In the genomic region with DNA sequence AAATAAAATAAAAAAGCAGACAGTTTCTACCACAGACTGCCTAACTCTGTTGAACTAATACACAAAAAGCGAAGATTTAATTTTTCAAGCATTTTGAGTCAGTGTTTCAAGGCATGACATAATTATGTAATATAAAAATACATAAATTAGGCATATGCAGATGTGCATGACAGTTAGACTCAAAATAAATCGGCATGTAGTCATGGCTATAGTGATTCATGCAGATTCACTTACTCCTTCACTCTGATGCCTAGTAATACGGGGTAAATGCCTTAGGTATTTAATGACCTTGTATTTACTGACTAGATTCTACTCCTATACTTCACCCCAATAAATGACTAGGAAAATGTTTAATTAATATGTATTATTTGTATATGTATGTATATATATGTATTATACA, we compare ENCODE assay signal across 23 cellular contexts.
DNase-seq lines count a peak whose midpoint lies in the region; ATAC-seq and TF ChIP-seq lines count a peak whose summit lies in the region.
"Had no signal": no experiment of that assay in that cellular context is flagged by ENCODE, and none has a peak within 500 bp of the region (broad histone marks: within the 10 kb centered on the region; RNA-seq: fewer than 3 reads in every experiment).

No MANE protein-coding gene starts in this region.

- no peak for TF ChIP-seq CTCF in PC-3 (conservative IDR thresholded peaks at IDR 0.05; ENCODE audit: low read depth, low read length)
- TF ChIP-seq CTCF in dorsolateral prefrontal cortex (IDR thresholded peaks at IDR 0.05 in 54 of 56, conservative IDR thresholded peaks at IDR 0.05 in 2 of 56; ENCODE audit: low read depth in 1 of 56, partially characterized antibody in 56 of 56): no peak
- TF ChIP-seq CTCF in neural cell (IDR thresholded peaks at IDR 0.05; ENCODE audit: poor library complexity, severe bottlenecking): no peak
- no peak for TF ChIP-seq CTCF in lower lobe of right lung (IDR thresholded peaks at IDR 0.05)
- no peak for TF ChIP-seq CTCF in endothelial cell (IDR thresholded peaks at IDR 0.05; ENCODE audit: unreplicated experiment)

- no peaks in the 10 kb centered on the region for H3K4me1 Mint-ChIP-seq in endothelial cell (ENCODE audit: unreplicated experiment)
- H3K4me1 Mint-ChIP-seq: activated CD4-positive, alpha-beta T cell treated with anti-CD3 and anti-CD28 coated beads, Interleukin-2, amount 10 ng/mL, durations not matched to agents 7 days and 5 days; CD4-positive, CD25-positive, alpha-beta regulatory T cell; immature natural killer cell; naive B cell had no signal

- POLR2A ChIA-PET in PC-3 (lab: Charles Lee; ENCODE audit: unreplicated experiment): no interaction called here

- H3K9me3 Mint-ChIP-seq in endothelial cell (ENCODE audit: unreplicated experiment): no peaks in the 10 kb centered on the region
- H3K9me3 Mint-ChIP-seq: activated CD4-positive, alpha-beta T cell treated with anti-CD3 and anti-CD28 coated beads, Interleukin-2, amount 10 ng/mL, durations not matched to agents 7 days and 5 days; naive B cell had no signal

- no peaks in the 10 kb centered on the region for H4K20me1 ChIP-seq in PC-3 (ENCODE audit: low read length)
- no peaks in the 10 kb centered on the region for H4K20me1 ChIP-seq in neural cell (ENCODE audit: insufficient read depth)

- no peak overlapping the region for H2AFZ ChIP-seq in PC-3 (ENCODE audit: low read length)
- no peak overlapping the region for H2AFZ ChIP-seq in neural cell (ENCODE audit: low read depth, low read length)

- TF ChIP-seq RAD21 in neural cell (conservative IDR thresholded peaks at IDR 0.05): no peak

- intact Hi-C loops in PC-3 (cut with micrococcal nuclease): no loop called here
- intact Hi-C loops in dorsolateral prefrontal cortex (cut with DNase I): loop anchor here (5.0 to 10.0 kb wide), 6 partner anchors 65 to 523 kb away; no protein-coding TSS in a partner anchor
- intact Hi-C loops in lower lobe of right lung (cut with DNase I): no loop called here

- peaks cover 25% of the 10 kb centered on the region for H3K27me3 ChIP-seq in PC-3 (ENCODE audit: low read length)
- no peaks in the 10 kb centered on the region for H3K27me3 ChIP-seq in dorsolateral prefrontal cortex
- no peaks in the 10 kb centered on the region for H3K27me3 ChIP-seq in neural cell (ENCODE audit: insufficient read depth, low read depth, low read length)
- no peaks in the 10 kb centered on the region for H3K27me3 ChIP-seq in lower lobe of right lung (ENCODE audit: low read depth)
- H3K27me3 ChIP-seq: colonic mucosa, esophagus muscularis mucosa, left lung, upper lobe of left lung had no signal

- no peaks in the 10 kb centered on the region for H3K9me3 ChIP-seq in PC-3 (ENCODE audit: low read length)
- H3K9me3 ChIP-seq in neural cell (ENCODE audit: low read length): no peaks in the 10 kb centered on the region
- H3K9me3 ChIP-seq in lower lobe of right lung: no peaks in the 10 kb centered on the region
- H3K9me3 ChIP-seq: colonic mucosa, esophagus muscularis mucosa, left lung, upper lobe of left lung had no signal

- no peak for TF ChIP-seq EP300 in neural cell (conservative IDR thresholded peaks at IDR 0.05; ENCODE audit: poor library complexity, severe bottlenecking)

- H3K4me3 Mint-ChIP-seq in endothelial cell (ENCODE audit: unreplicated experiment): no peak overlapping the region
- H3K4me3 Mint-ChIP-seq: activated CD4-positive, alpha-beta T cell treated with anti-CD3 and anti-CD28 coated beads, Interleukin-2, amount 10 ng/mL, durations not matched to agents 7 days and 5 days; CD4-positive, CD25-positive, alpha-beta regulatory T cell; immature natural killer cell; naive B cell; WTC11 had no signal

- H3K36me3 ChIP-seq in PC-3 (ENCODE audit: low read depth, low read length): no peaks in the 10 kb centered on the region
- no peaks in the 10 kb centered on the region for H3K36me3 ChIP-seq in neural cell (ENCODE audit: insufficient read depth, low read length)
- H3K36me3 ChIP-seq in lower lobe of right lung: no peaks in the 10 kb centered on the region
- H3K36me3 ChIP-seq: colonic mucosa, esophagus muscularis mucosa, left lung, upper lobe of left lung had no signal

- CTCF ChIA-PET in PC-3 (lab: Charles Lee): no interaction called here

- no TSS peak for BruUV-seq in PC-3 (replicated peaks; lab: Mats Ljungman, UMichigan)

- no peaks in the 10 kb centered on the region for H3K27me3 Mint-ChIP-seq in endothelial cell (ENCODE audit: unreplicated experiment)
- H3K27me3 Mint-ChIP-seq: activated CD4-positive, alpha-beta T cell treated with anti-CD3 and anti-CD28 coated beads, Interleukin-2, amount 10 ng/mL, durations not matched to agents 7 days and 5 days; CD4-positive, CD25-positive, alpha-beta regulatory T cell; naive B cell had no signal

- no peaks in the 10 kb centered on the region for H3K9me2 ChIP-seq in PC-3 (replicated peaks; ENCODE audit: low read length)
- H3K9me2 ChIP-seq in neural cell (ENCODE audit: insufficient read depth, low read length): no peaks in the 10 kb centered on the region

- no peaks in the 10 kb centered on the region for H3K79me2 ChIP-seq in PC-3 (ENCODE audit: low read length)
- H3K79me2 ChIP-seq in neural cell (replicated peaks; ENCODE audit: insufficient read depth, low read length): no peaks in the 10 kb centered on the region

- no peaks in the 10 kb centered on the region for H3F3A ChIP-seq in PC-3 (ENCODE audit: low read length, unreplicated experiment)
- no peaks in the 10 kb centered on the region for H3F3A ChIP-seq in neural cell (ENCODE audit: insufficient read depth, low read length, poor library complexity, severe bottlenecking)

- no peak overlapping the region for H3K27ac ChIP-seq in PC-3 (ENCODE audit: low read length)
- peak overlapping the region; percentile 79 to 99 (median 97) for H3K27ac ChIP-seq in dorsolateral prefrontal cortex
- H3K27ac ChIP-seq in neural cell (ENCODE audit: low read length): no peak overlapping the region
- no peak overlapping the region for H3K27ac ChIP-seq in lower lobe of right lung
- H3K27ac ChIP-seq: colonic mucosa, esophagus muscularis mucosa, left lung, upper lobe of left lung had no signal

- no peak overlapping the region for H3K27ac Mint-ChIP-seq in endothelial cell (ENCODE audit: unreplicated experiment)
- H3K27ac Mint-ChIP-seq: activated CD4-positive, alpha-beta T cell treated with anti-CD3 and anti-CD28 coated beads, Interleukin-2, amount 10 ng/mL, durations not matched to agents 7 days and 5 days; CD4-positive, CD25-positive, alpha-beta regulatory T cell; immature natural killer cell; naive B cell; WTC11 had no signal

- ATAC-seq in PC-3: peak; percentile 42; the same call in 1 of the 2 replicates
- ATAC-seq in lower lobe of right lung: no peak
- ATAC-seq: HCT116, left lung had no signal

- DNase-seq in PC-3 (no peak), dorsolateral prefrontal cortex (no peak), lower lobe of right lung (no peak), retina (no peak), NCI-H69 (lab: John Stamatoyannopoulos, UW) (no peak), endothelial cell (ENCODE audit: low spot score) (no peak)
- DNase-seq: activated CD4-positive, alpha-beta T cell treated with anti-CD3 and anti-CD28 coated beads, Interleukin-2, amount 10 ng/mL, durations not matched to agents 7 days and 5 days; activated T-cell treated with anti-CD3 and anti-CD28 coated beads, Interleukin-2, amount 50 U/mL, for 48 hours; CD4-positive, CD25-positive, alpha-beta regulatory T cell; colonic mucosa; effector memory CD4-positive, alpha-beta T cell; immature natural killer cell; left lung; naive B cell; NCI-H2029 treated with DMSO at 0.1 percent for 48 hours; OCI-M1; Right ventricle myocardium superior; T1000; upper lobe of left lung had no signal

- H3K4me3 ChIP-seq in PC-3 (ENCODE audit: low read length) (no peak overlapping the region), dorsolateral prefrontal cortex (peak overlapping the region in 57 of 59 donors; percentile 18 to 77 (median 62)), neural cell (ENCODE audit: low read length) (no peak overlapping the region), lower lobe of right lung (no peak overlapping the region)
- H3K4me3 ChIP-seq: colonic mucosa, left lung, upper lobe of left lung had no signal

- H3K36me3 Mint-ChIP-seq in endothelial cell (ENCODE audit: low read depth, unreplicated experiment): no peaks in the 10 kb centered on the region
- H3K36me3 Mint-ChIP-seq: CD4-positive, CD25-positive, alpha-beta regulatory T cell; immature natural killer cell; naive B cell; WTC11 had no signal

- H3K4me2 ChIP-seq in PC-3 (ENCODE audit: low read length) (no peak overlapping the region), neural cell (ENCODE audit: low read length) (peak overlapping the region; percentile 2)

- H3K9ac ChIP-seq in PC-3 (ENCODE audit: low read length) (no peak overlapping the region), neural cell (ENCODE audit: low read length) (no peak overlapping the region)

- H3K4me1 ChIP-seq in PC-3 (ENCODE audit: insufficient read depth, low read length) (peaks cover 7% of the 10 kb centered on the region), lower lobe of right lung (no peaks in the 10 kb centered on the region)
- H3K4me1 ChIP-seq: colonic mucosa, left lung, upper lobe of left lung had no signal

TF ChIP-seq in neural cell, 6 proteins besides CTCF, POLR2A, EP300 and RAD21 (continues in another document):
- TF ChIP-seq POLR2AphosphoS5 (IDR thresholded peaks at IDR 0.05): no peak
- no peak for TF ChIP-seq TAF1 (IDR thresholded peaks at IDR 0.05; ENCODE audit: low read depth)
- no peak for TF ChIP-seq MXI1 (conservative IDR thresholded peaks at IDR 0.05; ENCODE audit: poor library complexity, severe bottlenecking)
- TF ChIP-seq SMC3 (conservative IDR thresholded peaks at IDR 0.05; ENCODE audit: poor library complexity): no peak
- no peak for TF ChIP-seq EZH2 (IDR thresholded peaks at IDR 0.05; ENCODE audit: borderline replicate concordance, insufficient read depth, low read length, poor library complexity, severe bottlenecking)

Comparison
In these comparisons a context has a peak if more than half of its experiments do, and no peak if none do; other contexts are left out.
1. H3K27ac ChIP-seq: peak in dorsolateral prefrontal cortex (59 of 59); none in PC-3 (single experiment), neural cell (single experiment) and lower lobe of right lung (single experiment).
2. H3K4me3 ChIP-seq: peak in dorsolateral prefrontal cortex (57 of 59); none in PC-3 (single experiment), neural cell (single experiment) and lower lobe of right lung (single experiment).
3. intact Hi-C loops: an anchor here in dorsolateral prefrontal cortex (5.0 to 10.0 kb wide); none called in PC-3 and lower lobe of right lung.